8 cellular contexts compared by ENCODE assay signal in genomic region chr1:12229835-12230548, GRCh38. TPM values are rescaled to one million over a fixed set of nuclear protein-coding genes. Genes with fewer than 3 reads are reported as not detected.
DNase-seq lines count a peak whose midpoint lies in the region; ATAC-seq and TF ChIP-seq lines count a peak whose summit lies in the region.

VPS13D (plus strand) TSS chr1:12230030; CDS start chr1:12234267, 4,237 bp downstream.

- peak; percentile 68 for ATAC-seq in GM18907 (IDR thresholded peaks at IDR 0.05; ENCODE audit: unreplicated experiment)
- ATAC-seq in HG03280 (IDR thresholded peaks at IDR 0.05; ENCODE audit: unreplicated experiment): peak; percentile 94

- no peak within 1 kb of the TSS for H3K27ac ChIP-seq in endodermal cell (ENCODE audit: low read depth, low read length)

- H3K4me1 Mint-ChIP-seq in endodermal cell: peaks cover 4% of the 10 kb centered on the region

- TF ChIP-seq CTCF in endodermal cell (conservative IDR thresholded peaks at IDR 0.05): peak; percentile 98

- peak within 1 kb of the TSS; percentile 80 for H3K4me3 Mint-ChIP-seq in endodermal cell

- peaks cover 3% of the 10 kb centered on the region for H3K36me3 Mint-ChIP-seq in endodermal cell (ENCODE audit: low read depth)

- H3K9me3 ChIP-seq in endodermal cell (ENCODE audit: control insufficient read depth, low read length): no peaks in the 10 kb centered on the region

- H3K9me3 Mint-ChIP-seq in endodermal cell: no peaks in the 10 kb centered on the region

- H3K27me3 ChIP-seq in endodermal cell (ENCODE audit: control insufficient read depth, insufficient read depth, low read length, poor library complexity, severe bottlenecking): no peaks in the 10 kb centered on the region

- WGBS in endodermal cell (ENCODE audit: insufficient coverage in 1 of 2, insufficient read length in 1 of 2), 2 experiments: 1% methylated on average over 24 to 77 of the region's 77 CpGs

- H3K4me1 ChIP-seq in endodermal cell (ENCODE audit: control insufficient read depth, insufficient read depth, low read length): no peaks in the 10 kb centered on the region

- H3K27me3 Mint-ChIP-seq in endodermal cell (ENCODE audit: insufficient read depth): peaks cover 3% of the 10 kb centered on the region

- H3K4me3 ChIP-seq in endodermal cell (ENCODE audit: low read length): peak within 1 kb of the TSS; percentile 92

- peak within 1 kb of the TSS; percentile 49 for H3K9ac ChIP-seq in endodermal cell (ENCODE audit: extremely low read depth, low read length, poor library complexity, severe bottlenecking)

- H3K36me3 ChIP-seq in endodermal cell (ENCODE audit: control insufficient read depth, insufficient read depth, low read length): no peaks in the 10 kb centered on the region

- no peak within 1 kb of the TSS for H3K27ac Mint-ChIP-seq in endodermal cell

- peak; percentile 78 for DNase-seq in Ammon's horn (ENCODE audit: low spot score)
- peak; percentile 71 to 73 for DNase-seq in NOMO-1 (lab: John Stamatoyannopoulos, UW; ENCODE audit: unreplicated experiment in 2 of 2)
- peak; percentile 76 to 77 (median 76) for DNase-seq in activated CD8-positive, alpha-beta memory T cell treated with anti-CD3 and anti-CD28 coated beads for 48 hours (ENCODE audit: low read depth in 2 of 3, low spot score in 2 of 3)
- DNase-seq in endodermal cell: peak; percentile 93
- DNase-seq in mesenteric fat pad (ENCODE audit: low spot score): peak; percentile 95
- peak; percentile 79 for DNase-seq in stimulated activated CD8-positive, alpha-beta memory T cell treated with anti-CD3 and anti-CD28 coated beads, Interleukin-15, amount 100 ng/mL, for 24 hours (ENCODE audit: low read depth)

RNA-seq across cellular contexts. Expression of gene VPS13D, which starts in this region (rescaled TPM):
- total RNA-seq in endodermal cell (10 to 100 TPM; 32.5 to 36.7 TPM), mesenteric fat pad (143 TPM)
- polyA plus RNA-seq in endodermal cell (2013, experiment 1 of 2): 9.6 TPM
- polyA plus RNA-seq in endodermal cell (2013, experiment 2 of 2): 9.8 TPM
